Comparison of ENCODE assay signal across 8 cellular contexts in genomic region chr4:109301691-109302365, GRCh38. TPM values are rescaled to one million over a fixed set of nuclear protein-coding genes. Genes with fewer than 3 reads are reported as not detected.
DNase-seq lines count a peak whose midpoint lies in the region; ATAC-seq and TF ChIP-seq lines count a peak whose summit lies in the region.

No MANE protein-coding gene starts in this region.

- POLR2A ChIA-PET in activated CD4-positive, alpha-beta T cell treated with anti-CD3 and anti-CD28 coated beads, Interleukin-2, amount 10 ng/mL, durations not matched to agents 7 days and 5 days (lab: Charles Lee): no interaction called here

- peaks cover 77% of the 10 kb centered on the region for H3K27me3 Mint-ChIP-seq in activated CD4-positive, alpha-beta T cell treated with anti-CD3 and anti-CD28 coated beads, Interleukin-2, amount 10 ng/mL, durations not matched to agents 7 days and 5 days
- H3K27me3 Mint-ChIP-seq in glutamatergic neuron (ENCODE audit: unreplicated experiment): peaks cover 8% of the 10 kb centered on the region

- H3K4me3 Mint-ChIP-seq in activated CD4-positive, alpha-beta T cell treated with anti-CD3 and anti-CD28 coated beads, Interleukin-2, amount 10 ng/mL, durations not matched to agents 7 days and 5 days: peak overlapping the region; percentile 60
- H3K4me3 Mint-ChIP-seq in glutamatergic neuron (ENCODE audit: unreplicated experiment): peak overlapping the region; percentile 95

- no peaks in the 10 kb centered on the region for H3K36me3 ChIP-seq in prostate gland

- H3K36me3 Mint-ChIP-seq in activated CD4-positive, alpha-beta T cell treated with anti-CD3 and anti-CD28 coated beads, Interleukin-2, amount 10 ng/mL, durations not matched to agents 7 days and 5 days (ENCODE audit: low read depth): no peaks in the 10 kb centered on the region
- no peaks in the 10 kb centered on the region for H3K36me3 Mint-ChIP-seq in glutamatergic neuron (ENCODE audit: unreplicated experiment)

- DNase-seq in GM12864 (ENCODE audit: low read depth) (no peak), glutamatergic neuron (peak; percentile 22), prostate gland (ENCODE audit: low spot score) (no peak), SHP77 treated with DMSO at 0.1 percent for 48 hours (lab: John Stamatoyannopoulos, UW) (no peak), EL (no peak)
- no peak for DNase-seq in activated CD4-positive, alpha-beta T cell treated with anti-CD3 and anti-CD28 coated beads, Interleukin-2, amount 10 ng/mL, durations not matched to agents 7 days and 5 days

- intact Hi-C loops in prostate gland (cut with DNase I): no loop called here

- H3K4me3 ChIP-seq in GM12864 (ENCODE audit: low read depth, low read length): peak overlapping the region; percentile 38; the same call in 1 of the 2 replicates
- H3K4me3 ChIP-seq in prostate gland: peak overlapping the region; percentile 37 to 44

- no peak for TF ChIP-seq CTCF in GM12864 (IDR thresholded peaks at IDR 0.05; ENCODE audit: low read depth, low read length, missing control alignments)
- no peak for TF ChIP-seq CTCF in glutamatergic neuron (IDR thresholded peaks at IDR 0.05; ENCODE audit: partially characterized antibody, unreplicated experiment)
- no peak for TF ChIP-seq CTCF in prostate gland (IDR thresholded peaks at IDR 0.05)

- H3K4me1 ChIP-seq in prostate gland (replicated peaks): no peaks in the 10 kb centered on the region

- H3K27me3 ChIP-seq in prostate gland (replicated peaks; ENCODE audit: insufficient read depth): no peaks in the 10 kb centered on the region

- no peak overlapping the region for H3K27ac Mint-ChIP-seq in activated CD4-positive, alpha-beta T cell treated with anti-CD3 and anti-CD28 coated beads, Interleukin-2, amount 10 ng/mL, durations not matched to agents 7 days and 5 days
- H3K27ac Mint-ChIP-seq in glutamatergic neuron (ENCODE audit: unreplicated experiment): no peak overlapping the region

- no peaks in the 10 kb centered on the region for H3K9me3 Mint-ChIP-seq in activated CD4-positive, alpha-beta T cell treated with anti-CD3 and anti-CD28 coated beads, Interleukin-2, amount 10 ng/mL, durations not matched to agents 7 days and 5 days
- peaks cover 4% of the 10 kb centered on the region for H3K9me3 Mint-ChIP-seq in glutamatergic neuron (ENCODE audit: unreplicated experiment)

- CTCF ChIA-PET in activated CD4-positive, alpha-beta T cell treated with anti-CD3 and anti-CD28 coated beads, Interleukin-2, amount 10 ng/mL, durations not matched to agents 7 days and 5 days (lab: Charles Lee): no interaction called here

- no peak overlapping the region for H3K27ac ChIP-seq in prostate gland

- peaks cover 12% of the 10 kb centered on the region for H3K4me1 Mint-ChIP-seq in activated CD4-positive, alpha-beta T cell treated with anti-CD3 and anti-CD28 coated beads, Interleukin-2, amount 10 ng/mL, durations not matched to agents 7 days and 5 days
- H3K4me1 Mint-ChIP-seq in glutamatergic neuron (ENCODE audit: low read depth, unreplicated experiment): peaks cover 3% of the 10 kb centered on the region

- TF ChIP-seq POLR2A in prostate gland (IDR thresholded peaks at IDR 0.05): no peak

- H3K9me3 ChIP-seq in prostate gland: no peaks in the 10 kb centered on the region

- no peak for ATAC-seq in GM18517 (IDR thresholded peaks at IDR 0.05; ENCODE audit: unreplicated experiment)
- no peak for ATAC-seq in HG03025 (IDR thresholded peaks at IDR 0.05; ENCODE audit: low FRiP score, unreplicated experiment)

- 8% methylated on average over 35 of the region's 40 CpGs for WGBS in prostate gland

RNA-seq across cellular contexts. Expression of gene COL25A1, which starts 0.6 kb away (rescaled TPM):
- total RNA-seq in activated CD4-positive, alpha-beta T cell treated with anti-CD3 and anti-CD28 coated beads, Interleukin-2, amount 10 ng/mL, durations not matched to agents 7 days and 5 days: not detected
- total RNA-seq in glutamatergic neuron (ENCODE audit: unreplicated experiment) (1.1 TPM), prostate gland (1 to 10 TPM in 1 of 2 donors, under 1 TPM in 1; 0.73 to 2.8 TPM)
